Comparison of ENCODE assay signal across 10 cellular contexts in genomic region chr5:133977161-133977787, GRCh38. TPM values are rescaled to one million over a fixed set of nuclear protein-coding genes. Genes with fewer than 3 reads are reported as not detected.
A peak's percentile ranks its signal among the peaks of the same experiment; 100 is the strongest.
DNase-seq lines count a peak whose midpoint lies in the region; ATAC-seq and TF ChIP-seq lines count a peak whose summit lies in the region.
"Had no signal": no experiment of that assay in that cellular context is flagged by ENCODE, and none has a peak within 500 bp of the region (broad histone marks: within the 10 kb centered on the region; RNA-seq: fewer than 3 reads in every experiment).

No MANE protein-coding gene starts in this region.

- no peak for TF ChIP-seq CTCF in heart right ventricle (IDR thresholded peaks at IDR 0.05)

- H3K36me3 Mint-ChIP-seq in CD4-positive, alpha-beta memory T cell, result peaks cover 28 to 67% of the 10 kb centered on the region in 2 donors

- peaks cover 28% of the 10 kb centered on the region for H3K36me3 ChIP-seq in CD4-positive, alpha-beta memory T cell (ENCODE audit: insufficient read depth, low read length)
- H3K36me3 ChIP-seq in heart right ventricle, result peaks cover 0 to 99% (median 59%) of the 10 kb centered on the region in 9 donors

- CTCF ChIA-PET in CD4-positive, alpha-beta memory T cell (lab: Charles Lee; ENCODE audit: partially characterized antibody), result interaction anchor here (1.1 to 10.7 kb wide), 2 partner anchors 11 to 19 kb away, joined by 6 to 87 read pairs; no protein-coding TSS in a partner anchor

- H3K4me1 ChIP-seq in CD4-positive, alpha-beta memory T cell (ENCODE audit: insufficient read depth, low read length), result no peaks in the 10 kb centered on the region
- H3K4me1 ChIP-seq in heart right ventricle, result peaks cover 2 to 53% (median 24%) of the 10 kb centered on the region in 9 donors
- H3K4me1 ChIP-seq: ascending aorta had no signal

- H3K4me3 Mint-ChIP-seq in CD4-positive, alpha-beta memory T cell, result no peak overlapping the region

- POLR2A ChIA-PET in CD4-positive, alpha-beta memory T cell (lab: Charles Lee; ENCODE audit: partially characterized antibody), result interaction anchor here (1.0 kb wide), 1 partner anchor 28 kb away, joined by 3 read pairs; the partner anchor contains the start of gene VDAC1

- intact Hi-C loops in CD4-positive, alpha-beta memory T cell (cut with micrococcal nuclease), result no loop called here
- intact Hi-C loops in heart right ventricle (cut with DNase I), result no loop called here

- no peaks in the 10 kb centered on the region for H3K9me3 Mint-ChIP-seq in CD4-positive, alpha-beta memory T cell

- no peaks in the 10 kb centered on the region for H3K27me3 ChIP-seq in CD4-positive, alpha-beta memory T cell (ENCODE audit: insufficient read depth, low read length)
- H3K27me3 ChIP-seq in heart right ventricle, result no peaks in the 10 kb centered on the region
- H3K27me3 ChIP-seq: ascending aorta had no signal

- H3K4me1 Mint-ChIP-seq in CD4-positive, alpha-beta memory T cell, result peaks cover 0 to 6% (median 4%) of the 10 kb centered on the region in 4 donors

- DNase-seq in CD4-positive, alpha-beta memory T cell, result no peak
- DNase-seq in NCI-H69 (lab: John Stamatoyannopoulos, UW) (peak; percentile 45), heart right ventricle (no peak), DMS153 (lab: John Stamatoyannopoulos, UW) (no peak), cerebellar nuclear complex (lab: John Stamatoyannopoulos, UW) (no peak)
- no peak for DNase-seq in effector CD8-positive, alpha-beta T cell (lab: John Stamatoyannopoulos, UW)
- DNase-seq: stimulated activated CD4-positive, alpha-beta T cell treated with anti-CD3 and anti-CD28 coated beads, Interleukin-2, amount 100 ng/mL, for 48 hours had no signal

- H3K27me3 Mint-ChIP-seq in CD4-positive, alpha-beta memory T cell, result no peaks in the 10 kb centered on the region

- H3K27ac Mint-ChIP-seq in CD4-positive, alpha-beta memory T cell, result peak overlapping the region in 5 of 7 donors; percentile 27 to 81 (median 59)

- no peaks in the 10 kb centered on the region for H3K9me3 ChIP-seq in CD4-positive, alpha-beta memory T cell (ENCODE audit: control insufficient read depth in 1 of 2, low read length in 2 of 2)
- no peaks in the 10 kb centered on the region for H3K9me3 ChIP-seq in heart right ventricle
- H3K9me3 ChIP-seq: ascending aorta had no signal

- no peak overlapping the region for H3K27ac ChIP-seq in CD4-positive, alpha-beta memory T cell (ENCODE audit: low read depth, low read length)
- peak overlapping the region in 8 of 10 donors; percentile 11 to 62 (median 46) for H3K27ac ChIP-seq in heart right ventricle
- H3K27ac ChIP-seq: ascending aorta had no signal

- WGBS in heart right ventricle, 2 donors, result 55 to 69% methylated on average over 5 of the region's 5 CpGs

- peak; percentile 39 for ATAC-seq in GM21423 (IDR thresholded peaks at IDR 0.05; ENCODE audit: unreplicated experiment)
- ATAC-seq in heart right ventricle, result peak in 4 of 8 donors; percentile 18 to 64 (median 21)
- ATAC-seq in HG03196 (IDR thresholded peaks at IDR 0.05; ENCODE audit: unreplicated experiment), result no peak

- no peak overlapping the region for H3K4me3 ChIP-seq in CD4-positive, alpha-beta memory T cell (ENCODE audit: low read length in 2 of 2)
- H3K4me3 ChIP-seq in heart right ventricle, result no peak overlapping the region
- H3K4me3 ChIP-seq: ascending aorta had no signal

RNA-seq across cellular contexts. Expression of gene C5orf15, which starts 8.8 kb away (rescaled TPM):
- 10 to 100 TPM; 13.3 to 16.0 TPM for total RNA-seq in CD4-positive, alpha-beta memory T cell
- 10 to 100 TPM; 28.5 to 28.8 TPM for polyA plus RNA-seq in CD4-positive, alpha-beta memory T cell
- 10 to 100 TPM; 31.0 to 55.3 (median 34.2) TPM for total RNA-seq in heart right ventricle
- polyA plus RNA-seq in heart right ventricle, result 10 to 100 TPM; 22.2 to 28.7 TPM

RNA-seq across cellular contexts. Expression of gene VDAC1, which starts 27.5 kb away (rescaled TPM):
- 10 to 100 TPM; 45.1 to 46.4 TPM for total RNA-seq in CD4-positive, alpha-beta memory T cell
- 100 to 1,000 TPM; 100 to 103 TPM for polyA plus RNA-seq in CD4-positive, alpha-beta memory T cell
- total RNA-seq in heart right ventricle, result 100 to 1,000 TPM; 440 to 609 (median 535) TPM
- 100 to 1,000 TPM; 229 to 359 TPM for polyA plus RNA-seq in heart right ventricle

Comparison
In these comparisons a context has a peak if more than half of its experiments do, and no peak if none do; other contexts are left out.
1. RNA of gene VDAC1, which starts 27.5 kb away (total RNA-seq): 440 to 609 TPM in heart right ventricle; 45.1 to 46.4 TPM in CD4-positive, alpha-beta memory T cell; every median in the first group is over 4 times any median in the second.